10 cellular contexts compared by ENCODE assay signal in genomic region chr2:210461401-210461800, GRCh38. TPM values are rescaled to one million over a fixed set of nuclear protein-coding genes. Genes with fewer than 3 reads are reported as not detected.
DNase-seq lines count a peak whose midpoint lies in the region; ATAC-seq, FAIRE-seq and TF ChIP-seq lines count a peak whose summit lies in the region.
"Had no signal": no experiment of that assay in that cellular context is flagged by ENCODE, and none has a peak within 500 bp of the region (broad histone marks: within the 10 kb centered on the region; RNA-seq: fewer than 3 reads in every experiment).

No MANE protein-coding gene starts in this region.

- peaks cover 4% of the 10 kb centered on the region; the same call in 1 of the 2 replicates for H3K79me2 ChIP-seq in DOHH2 (ENCODE audit: control insufficient read depth, low read length)

- DNase-seq in NCI-H2171 (lab: John Stamatoyannopoulos, UW) (peak; percentile 49), dermis blood vessel endothelial cell (no peak), NCI-H1694 (lab: John Stamatoyannopoulos, UW) (no peak), frontal cortex (ENCODE audit: low spot score in 2 of 2) (no peak), cortex of kidney (lab: John Stamatoyannopoulos, UW) (no peak)
- DNase-seq: C1 segment of cervical spinal cord, trophoblast cell had no signal

- H3K27me3 ChIP-seq in DOHH2 (ENCODE audit: control insufficient read depth, low read length), result no peaks in the 10 kb centered on the region

- no peak for TF ChIP-seq CTCF in DOHH2 (IDR thresholded peaks at IDR 0.05; ENCODE audit: low read depth, low read length, poor library complexity, severe bottlenecking)

- H3K9me2 ChIP-seq in DOHH2 (replicated peaks; ENCODE audit: control insufficient read depth, low read length), result no peaks in the 10 kb centered on the region

- peaks cover 30% of the 10 kb centered on the region for H3F3A ChIP-seq in DOHH2 (ENCODE audit: control insufficient read depth, insufficient read depth)

- H3K27ac ChIP-seq in DOHH2 (ENCODE audit: low read depth, low read length), result peak overlapping the region; percentile 79

- ATAC-seq in GM19372 (IDR thresholded peaks at IDR 0.05; ENCODE audit: low read depth, unreplicated experiment) (peak; percentile 39), HG02970 (IDR thresholded peaks at IDR 0.05; ENCODE audit: low FRiP score, unreplicated experiment) (peak; percentile 58)

- no peak for FAIRE-seq in frontal cortex (lab: Jason Lieb, UNC)

- H3K36me3 ChIP-seq in DOHH2 (ENCODE audit: control insufficient read depth, low read length), result peaks cover 55% of the 10 kb centered on the region

- H4K20me1 ChIP-seq in DOHH2 (ENCODE audit: control insufficient read depth, insufficient read depth, low read depth, low read length), result peaks cover 3% of the 10 kb centered on the region

- no peaks in the 10 kb centered on the region for H3K9me3 ChIP-seq in DOHH2 (ENCODE audit: control insufficient read depth, insufficient read depth, low read length)

- peaks cover 76% of the 10 kb centered on the region for H3K4me1 ChIP-seq in DOHH2 (ENCODE audit: control insufficient read depth, low read length)

- H3K4me2 ChIP-seq in DOHH2 (ENCODE audit: low read length), result peak overlapping the region; percentile 73

- peak overlapping the region; percentile 64 for H3K4me3 ChIP-seq in DOHH2 (ENCODE audit: low read length)

RNA-seq across cellular contexts. Expression of gene LANCL1, which starts 15.2 kb away (rescaled TPM):
- total RNA-seq in dermis blood vessel endothelial cell, result 20.6 and 33.3 TPM in 2 replicates
- 68.1 TPM for total RNA-seq in frontal cortex
